In genomic region chrX:149470960-149471359, GRCh38 we compare ENCODE assay signal across 8 cellular contexts. TPM values are rescaled to one million over a fixed set of nuclear protein-coding genes. Genes with fewer than 3 reads are reported as not detected.
DNase-seq lines count a peak whose midpoint lies in the region; ATAC-seq and TF ChIP-seq lines count a peak whose summit lies in the region.

No MANE protein-coding gene starts in this region.

- 1 to 6% (median 2%) methylated on average over 22 to 23 of the region's 23 CpGs for WGBS in psoas muscle, 3 donors

- no peaks in the 10 kb centered on the region for H3K36me3 ChIP-seq in psoas muscle (ENCODE audit: insufficient read depth in 1 of 2, low read depth in 1 of 2)
- H3K36me3 ChIP-seq in vagina: no peaks in the 10 kb centered on the region

- peak; percentile 4 for DNase-seq in GM12864 (ENCODE audit: low read depth)
- peak; percentile 53 for DNase-seq in HFFc6
- DNase-seq in NCI-H1048 (lab: John Stamatoyannopoulos, UW): peak; percentile 1
- DNase-seq in SKM-1 (lab: John Stamatoyannopoulos, UW; ENCODE audit: unreplicated experiment): peak; percentile 7
- DNase-seq in activated naive CD4-positive, alpha-beta T cell treated with anti-CD3 and anti-CD28 coated beads, Interleukin-2, amount 50 U/mL, for 72 hours (ENCODE audit: low spot score in 2 of 2): peak; percentile 56 to 63
- peak; percentile 85 for DNase-seq in cardiac septum (ENCODE audit: low spot score)
- peak; percentile 72 to 86 for DNase-seq in psoas muscle
- no peak for DNase-seq in vagina (ENCODE audit: extremely low spot score in 2 of 2)

- peak; percentile 75 to 81 for ATAC-seq in activated naive CD4-positive, alpha-beta T cell treated with anti-CD3 and anti-CD28 coated beads, Interleukin-2, amount 50 U/mL, for 72 hours
- peak; percentile 88 to 96 (median 94) for ATAC-seq in psoas muscle

- H3K9me3 Mint-ChIP-seq in HFFc6: no peaks in the 10 kb centered on the region
- no peaks in the 10 kb centered on the region for H3K9me3 Mint-ChIP-seq in activated naive CD4-positive, alpha-beta T cell treated with anti-CD3 and anti-CD28 coated beads, Interleukin-2, amount 50 U/mL, for 72 hours

- no peak overlapping the region for H3K4me3 ChIP-seq in GM12864 (ENCODE audit: low read depth, low read length)
- peak overlapping the region; percentile 30 for H3K4me3 ChIP-seq in psoas muscle
- H3K4me3 ChIP-seq in vagina: no peak overlapping the region

- peak; percentile 75 for TF ChIP-seq CTCF in GM12864 (IDR thresholded peaks at IDR 0.05; ENCODE audit: low read depth, low read length, missing control alignments)
- TF ChIP-seq CTCF in HFFc6 (IDR thresholded peaks at IDR 0.05): peak; percentile 86
- TF ChIP-seq CTCF in psoas muscle (IDR thresholded peaks at IDR 0.05): peak; percentile 88
- peak; percentile 33 to 76 (median 52) for TF ChIP-seq CTCF in vagina (IDR thresholded peaks at IDR 0.05)

- 0 out of 2 replicates have a peak, but pooled peaks cover 5% of the 10 kb centered on the region for H3K4me1 Mint-ChIP-seq in HFFc6 (ENCODE audit: low read depth)

- H3K4me3 Mint-ChIP-seq in HFFc6: peak overlapping the region; percentile 62

- no peaks in the 10 kb centered on the region for H3K36me3 Mint-ChIP-seq in HFFc6 (ENCODE audit: low read depth)
- H3K36me3 Mint-ChIP-seq in activated naive CD4-positive, alpha-beta T cell treated with anti-CD3 and anti-CD28 coated beads, Interleukin-2, amount 50 U/mL, for 72 hours: no peaks in the 10 kb centered on the region

- no peak for TF ChIP-seq POLR2A in vagina (IDR thresholded peaks at IDR 0.05)

- H3K27ac ChIP-seq in psoas muscle: no peak overlapping the region
- H3K27ac ChIP-seq in vagina: no peak overlapping the region

- peaks cover 3% of the 10 kb centered on the region; the same call in 1 of the 2 replicates for H3K27me3 Mint-ChIP-seq in HFFc6 (ENCODE audit: insufficient read depth)

- peak overlapping the region; percentile 21; the same call in 1 of the 2 replicates for H3K27ac Mint-ChIP-seq in HFFc6
- H3K27ac Mint-ChIP-seq in activated naive CD4-positive, alpha-beta T cell treated with anti-CD3 and anti-CD28 coated beads, Interleukin-2, amount 50 U/mL, for 72 hours: no peak overlapping the region

- intact Hi-C loops in cardiac septum (cut with DNase I): loop anchor here (5.0 kb wide), 1 partner anchor 1339 kb away; no protein-coding TSS in a partner anchor
- intact Hi-C loops in psoas muscle (cut with DNase I): loop anchor here (5.0 to 10.0 kb wide), 3 partner anchors 1336 to 1426 kb away; no protein-coding TSS in a partner anchor
- intact Hi-C loops in vagina (cut with DNase I): no loop called here

- H3K9me3 ChIP-seq in psoas muscle (no peaks in the 10 kb centered on the region), vagina (no peaks in the 10 kb centered on the region)

- H3K27me3 ChIP-seq in psoas muscle (ENCODE audit: insufficient read depth in 3 of 3, low read length in 2 of 3) (no peaks in the 10 kb centered on the region), vagina (no peaks in the 10 kb centered on the region)

- H3K4me1 ChIP-seq in psoas muscle: no peaks in the 10 kb centered on the region
- no peaks in the 10 kb centered on the region for H3K4me1 ChIP-seq in vagina

RNA-seq across cellular contexts. Expression of gene IDS, which starts 34.1 kb away (rescaled TPM):
- 10 to 100 TPM; 38.4 to 70.9 (median 55.1) TPM for total RNA-seq in HFFc6 (2021; fragmentation: NEBNext Ultra II Directional; extraction: Animal tissue kit (Norgen Biotek cat#: 25700))
- 10 to 100 TPM; 35.4 to 77.8 TPM for total RNA-seq in activated naive CD4-positive, alpha-beta T cell treated with anti-CD3 and anti-CD28 coated beads, Interleukin-2, amount 50 U/mL, for 72 hours
- total RNA-seq in cardiac septum: 87.6 TPM
- total RNA-seq in psoas muscle: 10 to 100 TPM; 29.3 to 37.6 (median 34.1) TPM
- 10 to 100 TPM; 11.8 to 31.2 (median 15.3) TPM for polyA plus RNA-seq in psoas muscle
- 66.0 TPM for total RNA-seq in vagina

Comparison
In these comparisons a context has a peak if more than half of its experiments do, and no peak if none do; other contexts are left out.
1. DNase-seq: peak in GM12864 (single experiment), HFFc6 (single experiment), NCI-H1048 (single experiment), SKM-1 (single experiment), activated naive CD4-positive, alpha-beta T cell treated with anti-CD3 and anti-CD28 coated beads, Interleukin-2, amount 50 U/mL, for 72 hours (2 of 2), cardiac septum (single experiment) and psoas muscle (2 of 2); none in vagina (0 of 2).
2. Peak in every context shown above with its lines, with median percentiles within 50 percentile points of each other: CTCF ChIP-seq.